15 cellular contexts compared by ENCODE assay signal in the genomic region with DNA sequence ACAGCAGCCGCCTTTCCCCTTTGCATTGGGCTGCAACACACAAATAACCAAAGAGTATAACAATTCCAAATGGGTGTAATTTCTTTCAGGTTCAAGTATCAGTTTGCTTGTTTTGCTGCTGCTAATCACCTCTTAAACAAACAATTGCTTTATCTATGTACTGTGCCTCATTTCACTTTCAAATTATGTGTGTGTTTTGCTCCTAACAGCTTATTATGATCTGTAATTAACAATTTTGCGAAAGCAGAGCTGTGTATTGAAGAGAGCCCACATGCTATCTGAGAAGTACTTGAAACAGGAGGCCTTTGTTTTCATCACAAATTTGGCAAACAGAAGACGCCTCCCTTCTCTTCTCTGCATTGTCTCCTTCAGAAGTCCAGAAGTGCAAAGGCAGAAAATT.
DNase-seq lines count a peak whose midpoint lies in the region; ATAC-seq lines count a peak whose summit lies in the region.
"Had no signal": no experiment of that assay in that cellular context is flagged by ENCODE, and none has a peak within 500 bp of the region (broad histone marks: within the 10 kb centered on the region; RNA-seq: fewer than 3 reads in every experiment).

No MANE protein-coding gene starts in this region.

- H3K4me3 ChIP-seq in mesendoderm (ENCODE audit: low read length) = no peak overlapping the region
- H3K4me3 ChIP-seq: SJSA1 had no signal

- H3K23ac ChIP-seq in mesendoderm (ENCODE audit: low read length) = no peak overlapping the region

- ATAC-seq in HG03469 (IDR thresholded peaks at IDR 0.05; ENCODE audit: unreplicated experiment) = no peak
- ATAC-seq in HG02571 (IDR thresholded peaks at IDR 0.05; ENCODE audit: unreplicated experiment) = no peak
- ATAC-seq: HepG2 had no signal

- no peak overlapping the region for H2BK5ac ChIP-seq in mesendoderm (ENCODE audit: low read length)

- H3K9ac ChIP-seq in mesendoderm (ENCODE audit: low read length) = no peak overlapping the region

- H3K79me1 ChIP-seq in mesendoderm (ENCODE audit: low read length) = no peaks in the 10 kb centered on the region

- no peaks in the 10 kb centered on the region for H3K27me3 ChIP-seq in mesendoderm (ENCODE audit: insufficient read depth, low read length, poor library complexity)
- H3K27me3 ChIP-seq: SJSA1 had no signal

- no peaks in the 10 kb centered on the region for H3K79me2 ChIP-seq in mesendoderm (ENCODE audit: control insufficient read depth, insufficient read depth, low read length)

- no peak overlapping the region for H3K4ac ChIP-seq in mesendoderm (ENCODE audit: low read depth, low read length)

- peak overlapping the region; percentile 36 for H3K56ac ChIP-seq in mesendoderm (ENCODE audit: low read length)

- H2BK120ac ChIP-seq in mesendoderm (ENCODE audit: low read depth, low read length) = no peak overlapping the region

- no peak overlapping the region for H4K8ac ChIP-seq in mesendoderm (ENCODE audit: low read depth, low read length)

- H4K5ac ChIP-seq in mesendoderm (ENCODE audit: low read length) = no peak overlapping the region

- peak; percentile 67 for DNase-seq in COR-L47 (lab: John Stamatoyannopoulos, UW)
- peak; percentile 42 for DNase-seq in NCI-H1417 treated with DMSO at 0.1 percent for 48 hours (lab: John Stamatoyannopoulos, UW)
- peak; percentile 95 for DNase-seq in NCI-H69 (lab: John Stamatoyannopoulos, UW)
- no peak for DNase-seq in mesendoderm
- DNase-seq in DMS53 (lab: John Stamatoyannopoulos, UW) = no peak
- no peak for DNase-seq in NCI-H1694 (lab: John Stamatoyannopoulos, UW)
- DNase-seq: Caco-2, DMS153, KG1, NCI-H524, T-helper 2 cell had no signal

- H3K18ac ChIP-seq in mesendoderm (ENCODE audit: low read length) = no peak overlapping the region

- WGBS in mesendoderm (ENCODE audit: extremely low coverage, insufficient coverage, low lambda C conversion rate) = no CpG with 5 or more reads among the region's 3 CpGs

- H2AK5ac ChIP-seq in mesendoderm (ENCODE audit: low read length) = no peak overlapping the region

- H3K36me3 ChIP-seq in mesendoderm (ENCODE audit: control insufficient read depth, insufficient read depth, low read length) = no peaks in the 10 kb centered on the region
- H3K36me3 ChIP-seq: SJSA1 had no signal

- peaks cover 12% of the 10 kb centered on the region for H3K4me1 ChIP-seq in mesendoderm (ENCODE audit: control insufficient read depth, low read depth, low read length)
- H3K4me1 ChIP-seq: Caco-2, SJSA1 had no signal

- H3K4me2 ChIP-seq in mesendoderm (ENCODE audit: low read length) = no peak overlapping the region

- H3K27ac ChIP-seq in mesendoderm (ENCODE audit: low read depth, low read length) = no peak overlapping the region
- H3K27ac ChIP-seq: SJSA1 had no signal

- no peak overlapping the region for H2BK15ac ChIP-seq in mesendoderm (replicated peaks; ENCODE audit: low read depth)

Comparison
In these comparisons a context has a peak if more than half of its experiments do, and no peak if none do; other contexts are left out.
1. DNase-seq: peak in COR-L47 (single experiment), NCI-H1417 treated with DMSO at 0.1 percent for 48 hours (single experiment) and NCI-H69 (single experiment); none in mesendoderm (single experiment), DMS53 (single experiment) and NCI-H1694 (single experiment).